8 cellular contexts compared by ENCODE assay signal in the genomic region with DNA sequence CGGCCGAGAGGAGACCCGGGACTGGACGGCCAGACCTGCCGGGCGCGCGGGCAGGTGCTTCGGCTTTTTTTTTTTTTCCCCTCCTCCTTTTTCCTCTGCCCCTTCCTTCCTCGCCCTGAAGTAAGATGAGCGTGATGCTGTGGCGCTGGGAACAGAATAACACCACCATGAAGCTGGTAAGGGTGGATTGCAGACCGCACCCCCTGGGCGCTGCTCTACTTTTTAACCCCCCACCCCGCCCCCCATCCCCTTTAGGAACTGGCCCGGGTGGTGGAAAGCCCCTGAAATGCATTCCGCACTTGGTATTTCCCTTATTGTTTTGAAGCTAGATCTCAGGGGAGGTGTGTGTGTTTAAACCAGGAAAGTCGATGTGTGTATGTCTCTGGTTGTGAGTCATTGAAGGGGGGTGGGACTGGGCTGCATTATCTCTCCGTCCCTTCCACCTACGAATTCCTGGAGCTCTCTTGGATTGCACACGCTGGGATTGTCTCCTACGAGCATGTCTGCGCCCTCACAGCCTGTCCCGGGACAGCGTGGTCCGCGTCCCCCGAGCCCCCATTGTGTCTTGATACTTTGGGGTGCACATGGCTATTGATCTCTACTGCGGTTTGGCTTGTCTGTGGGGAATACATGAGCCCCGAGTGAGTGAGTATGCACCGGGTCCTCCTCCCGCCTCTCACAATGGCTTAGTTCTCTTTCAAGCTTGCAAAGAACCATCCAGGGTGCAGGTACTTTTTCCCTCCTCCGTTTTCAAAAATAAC.
A peak's percentile ranks its signal among the peaks of the same experiment; 100 is the strongest.
DNase-seq lines count a peak whose midpoint lies in the region; ATAC-seq and TF ChIP-seq lines count a peak whose summit lies in the region.

No MANE protein-coding gene starts in this region.

- H3K4me1 Mint-ChIP-seq in brain = peaks cover 41% of the 10 kb centered on the region

- ATAC-seq in GM19467 (IDR thresholded peaks at IDR 0.05; ENCODE audit: unreplicated experiment) (peak; percentile 58), HG03457 (IDR thresholded peaks at IDR 0.05; ENCODE audit: unreplicated experiment) (peak; percentile 58), left lobe of liver (peak; percentile 25)

- H3K27ac ChIP-seq in testis = no peak overlapping the region

- no peaks in the 10 kb centered on the region for H3K36me3 Mint-ChIP-seq in brain

- peak; percentile 80 for DNase-seq in GM06990 (ENCODE audit: extremely low read depth, insufficient read length)
- DNase-seq in left lobe of liver (ENCODE audit: low spot score) = no peak
- DNase-seq in testis = no peak
- no peak for DNase-seq in H4 (ENCODE audit: low spot score)
- no peak for DNase-seq in superior temporal gyrus (ENCODE audit: extremely low spot score)

- H3K4me3 ChIP-seq in GM06990 (replicated peaks; ENCODE audit: low read depth, low read length) (peak overlapping the region; percentile 66), testis (peak overlapping the region; percentile 37 to 38)

- no peaks in the 10 kb centered on the region; the same call in 1 of the 2 replicates for H3K27me3 ChIP-seq in GM06990 (replicated peaks; ENCODE audit: control insufficient read depth, insufficient read depth, low read length)
- H3K27me3 ChIP-seq in testis = no peaks in the 10 kb centered on the region

- H3K4me3 Mint-ChIP-seq in brain = peak overlapping the region; percentile 86 to 93 (median 88)

- no peaks in the 10 kb centered on the region for H3K4me1 ChIP-seq in testis

- peak overlapping the region; percentile 11 to 76 (median 69) for H3K27ac Mint-ChIP-seq in brain

- H3K36me3 ChIP-seq in GM06990 (ENCODE audit: control insufficient read depth, insufficient read depth, low read length) = no peaks in the 10 kb centered on the region
- no peaks in the 10 kb centered on the region for H3K36me3 ChIP-seq in testis (ENCODE audit: low read depth, missing control alignments)

- TF ChIP-seq CTCF in GM06990 (IDR thresholded peaks at IDR 0.05; ENCODE audit: insufficient read depth, low read length, poor library complexity, severe bottlenecking) = no peak
- TF ChIP-seq CTCF in brain (conservative IDR thresholded peaks at IDR 0.05) = no peak
- no peak for TF ChIP-seq CTCF in testis (IDR thresholded peaks at IDR 0.05)

- peaks cover 85% of the 10 kb centered on the region for H3K27me3 Mint-ChIP-seq in brain

- H3K9me3 ChIP-seq in testis = no peaks in the 10 kb centered on the region

- intact Hi-C loops in testis (cut with DNase I; ENCODE audit: low total_unique reads) = no loop called here

- peaks cover 0 to 9% (median 2%) of the 10 kb centered on the region in 5 experiments for H3K9me3 Mint-ChIP-seq in brain

- no peak for TF ChIP-seq POLR2A in testis (IDR thresholded peaks at IDR 0.05)

- 5 to 13% methylated on average over 28 to 33 of the region's 33 CpGs for WGBS in testis, 2 donors
